ENCODE assay signal across 1 cellular context in the genomic region with DNA sequence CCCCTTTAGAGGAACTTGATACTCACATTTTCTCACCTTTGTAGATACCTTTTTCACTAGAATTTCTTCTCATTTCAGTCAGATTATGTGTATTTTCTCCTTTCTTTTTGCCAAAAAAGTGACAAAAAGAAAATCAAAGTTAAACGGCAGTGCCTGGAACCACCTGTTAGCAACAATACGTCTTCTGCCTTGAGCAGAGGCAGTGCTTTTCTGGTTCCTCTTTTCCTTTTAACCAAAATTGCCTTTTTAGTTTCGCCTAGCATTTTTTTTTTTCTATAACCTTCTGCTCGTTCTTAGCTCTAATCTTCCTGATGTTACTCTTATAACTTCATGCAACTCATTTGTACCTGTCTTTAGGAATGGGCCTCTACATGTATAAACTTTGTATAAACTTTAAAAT.
TF ChIP-seq lines count a peak whose summit lies in the region.

No MANE protein-coding gene starts in this region.

TF ChIP-seq in WTC11, 78 proteins besides CTCF, POLR2A, EP300 and RAD21 (continued from another document):
- TF ChIP-seq, protein P1, sequence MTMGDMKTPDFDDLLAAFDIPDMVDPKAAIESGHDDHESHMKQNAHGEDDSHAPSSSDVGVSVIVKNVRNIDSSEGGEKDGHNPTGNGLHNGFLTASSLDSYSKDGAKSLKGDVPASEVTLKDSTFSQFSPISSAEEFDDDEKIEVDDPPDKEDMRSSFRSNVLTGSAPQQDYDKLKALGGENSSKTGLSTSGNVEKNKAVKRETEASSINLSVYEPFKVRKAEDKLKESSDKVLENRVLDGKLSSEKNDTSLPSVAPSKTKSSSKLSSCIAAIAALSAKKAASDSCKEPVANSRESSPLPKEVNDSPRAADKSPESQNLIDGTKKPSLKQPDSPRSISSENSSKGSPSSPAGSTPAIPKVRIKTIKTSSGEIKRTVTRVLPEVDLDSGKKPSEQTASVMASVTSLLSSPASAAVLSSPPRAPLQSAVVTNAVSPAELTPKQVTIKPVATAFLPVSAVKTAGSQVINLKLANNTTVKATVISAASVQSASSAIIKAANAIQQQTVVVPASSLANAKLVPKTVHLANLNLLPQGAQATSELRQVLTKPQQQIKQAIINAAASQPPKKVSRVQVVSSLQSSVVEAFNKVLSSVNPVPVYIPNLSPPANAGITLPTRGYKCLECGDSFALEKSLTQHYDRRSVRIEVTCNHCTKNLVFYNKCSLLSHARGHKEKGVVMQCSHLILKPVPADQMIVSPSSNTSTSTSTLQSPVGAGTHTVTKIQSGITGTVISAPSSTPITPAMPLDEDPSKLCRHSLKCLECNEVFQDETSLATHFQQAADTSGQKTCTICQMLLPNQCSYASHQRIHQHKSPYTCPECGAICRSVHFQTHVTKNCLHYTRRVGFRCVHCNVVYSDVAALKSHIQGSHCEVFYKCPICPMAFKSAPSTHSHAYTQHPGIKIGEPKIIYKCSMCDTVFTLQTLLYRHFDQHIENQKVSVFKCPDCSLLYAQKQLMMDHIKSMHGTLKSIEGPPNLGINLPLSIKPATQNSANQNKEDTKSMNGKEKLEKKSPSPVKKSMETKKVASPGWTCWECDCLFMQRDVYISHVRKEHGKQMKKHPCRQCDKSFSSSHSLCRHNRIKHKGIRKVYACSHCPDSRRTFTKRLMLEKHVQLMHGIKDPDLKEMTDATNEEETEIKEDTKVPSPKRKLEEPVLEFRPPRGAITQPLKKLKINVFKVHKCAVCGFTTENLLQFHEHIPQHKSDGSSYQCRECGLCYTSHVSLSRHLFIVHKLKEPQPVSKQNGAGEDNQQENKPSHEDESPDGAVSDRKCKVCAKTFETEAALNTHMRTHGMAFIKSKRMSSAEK (CRISPR knock-in tag; IDR thresholded peaks at IDR 0.05; ENCODE audit: borderline replicate concordance) = no peak
- no peak for TF ChIP-seq MAX (CRISPR knock-in tag; IDR thresholded peaks at IDR 0.05)
- no peak for TF ChIP-seq MYBL2 (CRISPR knock-in tag; IDR thresholded peaks at IDR 0.05)
- TF ChIP-seq ZNF671 (CRISPR knock-in tag; IDR thresholded peaks at IDR 0.05) = no peak
- TF ChIP-seq, protein P2, sequence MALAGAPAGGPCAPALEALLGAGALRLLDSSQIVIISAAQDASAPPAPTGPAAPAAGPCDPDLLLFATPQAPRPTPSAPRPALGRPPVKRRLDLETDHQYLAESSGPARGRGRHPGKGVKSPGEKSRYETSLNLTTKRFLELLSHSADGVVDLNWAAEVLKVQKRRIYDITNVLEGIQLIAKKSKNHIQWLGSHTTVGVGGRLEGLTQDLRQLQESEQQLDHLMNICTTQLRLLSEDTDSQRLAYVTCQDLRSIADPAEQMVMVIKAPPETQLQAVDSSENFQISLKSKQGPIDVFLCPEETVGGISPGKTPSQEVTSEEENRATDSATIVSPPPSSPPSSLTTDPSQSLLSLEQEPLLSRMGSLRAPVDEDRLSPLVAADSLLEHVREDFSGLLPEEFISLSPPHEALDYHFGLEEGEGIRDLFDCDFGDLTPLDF (CRISPR knock-in tag; IDR thresholded peaks at IDR 0.05) = no peak
- no peak for TF ChIP-seq ZNF263 (CRISPR knock-in tag; IDR thresholded peaks at IDR 0.05; ENCODE audit: low read depth)
- no peak for TF ChIP-seq HMGA2 (CRISPR knock-in tag; IDR thresholded peaks at IDR 0.05)
- no peak for TF ChIP-seq TEAD4 (CRISPR knock-in tag; IDR thresholded peaks at IDR 0.05)
- TF ChIP-seq, protein P3, sequence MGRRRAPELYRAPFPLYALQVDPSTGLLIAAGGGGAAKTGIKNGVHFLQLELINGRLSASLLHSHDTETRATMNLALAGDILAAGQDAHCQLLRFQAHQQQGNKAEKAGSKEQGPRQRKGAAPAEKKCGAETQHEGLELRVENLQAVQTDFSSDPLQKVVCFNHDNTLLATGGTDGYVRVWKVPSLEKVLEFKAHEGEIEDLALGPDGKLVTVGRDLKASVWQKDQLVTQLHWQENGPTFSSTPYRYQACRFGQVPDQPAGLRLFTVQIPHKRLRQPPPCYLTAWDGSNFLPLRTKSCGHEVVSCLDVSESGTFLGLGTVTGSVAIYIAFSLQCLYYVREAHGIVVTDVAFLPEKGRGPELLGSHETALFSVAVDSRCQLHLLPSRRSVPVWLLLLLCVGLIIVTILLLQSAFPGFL (CRISPR knock-in tag; IDR thresholded peaks at IDR 0.05; ENCODE audit: borderline replicate concordance) = no peak
- no peak for TF ChIP-seq MLX (CRISPR knock-in tag; IDR thresholded peaks at IDR 0.05)
- no peak for TF ChIP-seq TCF7 (CRISPR knock-in tag; IDR thresholded peaks at IDR 0.05; ENCODE audit: low read depth)
- TF ChIP-seq, protein P4, sequence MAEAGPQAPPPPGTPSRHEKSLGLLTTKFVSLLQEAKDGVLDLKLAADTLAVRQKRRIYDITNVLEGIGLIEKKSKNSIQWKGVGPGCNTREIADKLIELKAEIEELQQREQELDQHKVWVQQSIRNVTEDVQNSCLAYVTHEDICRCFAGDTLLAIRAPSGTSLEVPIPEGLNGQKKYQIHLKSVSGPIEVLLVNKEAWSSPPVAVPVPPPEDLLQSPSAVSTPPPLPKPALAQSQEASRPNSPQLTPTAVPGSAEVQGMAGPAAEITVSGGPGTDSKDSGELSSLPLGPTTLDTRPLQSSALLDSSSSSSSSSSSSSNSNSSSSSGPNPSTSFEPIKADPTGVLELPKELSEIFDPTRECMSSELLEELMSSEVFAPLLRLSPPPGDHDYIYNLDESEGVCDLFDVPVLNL (CRISPR knock-in tag; IDR thresholded peaks at IDR 0.05; ENCODE audit: borderline replicate concordance, low read depth) = no peak
- no peak for TF ChIP-seq ZBTB21 (CRISPR knock-in tag; IDR thresholded peaks at IDR 0.05; ENCODE audit: borderline replicate concordance)
- no peak for TF ChIP-seq JAZF1 (CRISPR knock-in tag; IDR thresholded peaks at IDR 0.05)
- no peak for TF ChIP-seq ZNF121 (CRISPR knock-in tag; IDR thresholded peaks at IDR 0.05)
TF ChIP-seq in WTC11: peak in this region for 0.
